8 cellular contexts compared by ENCODE assay signal in genomic region chr4:1727117-1728031, GRCh38. TPM values are rescaled to one million over a fixed set of nuclear protein-coding genes. Genes with fewer than 3 reads are reported as not detected.
DNase-seq lines count a peak whose midpoint lies in the region; ATAC-seq and FAIRE-seq lines count a peak whose summit lies in the region.

No MANE protein-coding gene starts in this region.

- DNase-seq in CD1c-positive myeloid dendritic cell (ENCODE audit: extremely low spot score) (peak; percentile 86), NCI-H460 (ENCODE audit: extremely low read depth, low read depth) (peak; percentile 74), dermis microvascular lymphatic vessel endothelial cell (ENCODE audit: low read depth in 2 of 2) (peak; percentile 58 to 92), mucosa of gallbladder (ENCODE audit: low spot score) (peak; percentile 76), GM19239 (ENCODE audit: insufficient read length, low spot score) (no peak), NCI-H2196 treated with DMSO at 0.1 percent for 48 hours (lab: John Stamatoyannopoulos, UW; ENCODE audit: unreplicated experiment) (no peak)
- no peak for DNase-seq in activated CD4-positive, alpha-beta T cell treated with anti-CD3 and anti-CD28 coated beads, Interleukin-2, amount 50 U/mL, for 48 hours

- ATAC-seq in GM21737 (IDR thresholded peaks at IDR 0.05; ENCODE audit: unreplicated experiment), result no peak

- no peak for FAIRE-seq in GM19239 (lab: Jason Lieb, UNC)

RNA-seq across cellular contexts. Expression of gene TACC3, which starts 6.1 kb away (rescaled TPM):
- total RNA-seq in NCI-H460 (2014; rRNA removed; shearing (Covaris generic)), result 20.2 and 24.7 TPM in 2 replicates
- polyA plus RNA-seq in NCI-H460 (2014; cell fraction: nucleus; rRNA removed), result 93.1 and 132 TPM in 2 replicates
- 9.6 and 13.9 TPM in 2 replicates for total RNA-seq in dermis microvascular lymphatic vessel endothelial cell
- 16.2 TPM for total RNA-seq in mucosa of gallbladder

RNA-seq across cellular contexts. Expression of gene TMEM129, which starts 6.3 kb away (rescaled TPM):
- 24.5 and 27.5 TPM in 2 replicates for total RNA-seq in NCI-H460 (2014; rRNA removed; shearing (Covaris generic))
- polyA plus RNA-seq in NCI-H460 (2014; cell fraction: nucleus; rRNA removed), result 152 and 194 TPM in 2 replicates
- total RNA-seq in dermis microvascular lymphatic vessel endothelial cell (19.8 and 35.1 TPM in 2 replicates), mucosa of gallbladder (60.5 TPM)

RNA-seq across cellular contexts. Expression of gene SLBP, which starts 15.3 kb away (rescaled TPM):
- total RNA-seq in NCI-H460 (2014; rRNA removed; shearing (Covaris generic)), result 52.5 and 63.5 TPM in 2 replicates
- 118 and 128 TPM in 2 replicates for polyA plus RNA-seq in NCI-H460 (2014; cell fraction: nucleus; rRNA removed)
- 49.3 and 56.8 TPM in 2 replicates for total RNA-seq in dermis microvascular lymphatic vessel endothelial cell
- 26.4 TPM for total RNA-seq in mucosa of gallbladder

RNA-seq across cellular contexts. Expression of gene FAM53A, which starts 43.3 kb away (rescaled TPM):
- total RNA-seq in NCI-H460 (2014; rRNA removed; shearing (Covaris generic)), result 1.3 and 2.1 TPM in 2 replicates
- polyA plus RNA-seq in NCI-H460 (2014; cell fraction: nucleus; rRNA removed), result 6.7 and 10.1 TPM in 2 replicates
- total RNA-seq in dermis microvascular lymphatic vessel endothelial cell, result 0.26 and 1.4 TPM in 2 replicates
- total RNA-seq in mucosa of gallbladder, result 1.6 TPM

Comparison
In these comparisons a context has a peak if more than half of its experiments do, and no peak if none do; other contexts are left out.
1. DNase-seq: peak in CD1c-positive myeloid dendritic cell (single experiment), NCI-H460 (single experiment), dermis microvascular lymphatic vessel endothelial cell (2 of 2) and mucosa of gallbladder (single experiment); none in GM19239 (single experiment), NCI-H2196 treated with DMSO at 0.1 percent for 48 hours (single experiment) and activated CD4-positive, alpha-beta T cell treated with anti-CD3 and anti-CD28 coated beads, Interleukin-2, amount 50 U/mL, for 48 hours (0 of 2).